8 cellular contexts compared by ENCODE assay signal in genomic region chr5:159456722-159457462, GRCh38.
A peak's percentile ranks its signal among the peaks of the same experiment; 100 is the strongest.
DNase-seq lines count a peak whose midpoint lies in the region; ATAC-seq, FAIRE-seq and TF ChIP-seq lines count a peak whose summit lies in the region.

No MANE protein-coding gene starts in this region.

- no peaks in the 10 kb centered on the region for H3K9me3 Mint-ChIP-seq in activated T-helper 17 cell treated with anti-CD3 and anti-CD28 coated beads, Interleukin-2, amount 50 U/mL, for 72 hours
- peaks cover 0 to 5% (median 0%) of the 10 kb centered on the region in 7 donors for H3K9me3 Mint-ChIP-seq in CD14-positive monocyte

- H3K4me1 Mint-ChIP-seq in activated T-helper 17 cell treated with anti-CD3 and anti-CD28 coated beads, Interleukin-2, amount 50 U/mL, for 72 hours = peaks cover 25% of the 10 kb centered on the region
- peaks cover 41% of the 10 kb centered on the region for H3K4me1 Mint-ChIP-seq in CD14-positive monocyte

- TF ChIP-seq CTCF in CD14-positive monocyte (IDR thresholded peaks at IDR 0.05) = no peak

- peak overlapping the region; percentile 4 for H3K4me3 Mint-ChIP-seq in activated T-helper 17 cell treated with anti-CD3 and anti-CD28 coated beads, Interleukin-2, amount 50 U/mL, for 72 hours
- H3K4me3 Mint-ChIP-seq in CD14-positive monocyte = peak overlapping the region in 1 of 2 donors; percentile 39

- peak; percentile 77 for ATAC-seq in GM19463 (IDR thresholded peaks at IDR 0.05; ENCODE audit: unreplicated experiment)
- ATAC-seq in HG03442 (IDR thresholded peaks at IDR 0.05; ENCODE audit: unreplicated experiment) = peak; percentile 79
- ATAC-seq in activated T-helper 17 cell treated with anti-CD3 and anti-CD28 coated beads, Interleukin-2, amount 50 U/mL, for 72 hours (replicated peaks) = peak; percentile 85
- no peak for ATAC-seq in sciatic nerve

- H3K27ac Mint-ChIP-seq in activated T-helper 17 cell treated with anti-CD3 and anti-CD28 coated beads, Interleukin-2, amount 50 U/mL, for 72 hours = peak overlapping the region; percentile 55
- H3K27ac Mint-ChIP-seq in CD14-positive monocyte = peak overlapping the region in 3 of 7 donors; percentile 3 to 73 (median 63)

- FAIRE-seq in frontal cortex (lab: Jason Lieb, UNC) = no peak

- H3K36me3 Mint-ChIP-seq in activated T-helper 17 cell treated with anti-CD3 and anti-CD28 coated beads, Interleukin-2, amount 50 U/mL, for 72 hours (ENCODE audit: low read depth) = no peaks in the 10 kb centered on the region
- no peaks in the 10 kb centered on the region for H3K36me3 Mint-ChIP-seq in CD14-positive monocyte

- H3K27me3 Mint-ChIP-seq in activated T-helper 17 cell treated with anti-CD3 and anti-CD28 coated beads, Interleukin-2, amount 50 U/mL, for 72 hours = peaks cover 14% of the 10 kb centered on the region
- peaks cover 11 to 24% (median 22%) of the 10 kb centered on the region in 3 donors for H3K27me3 Mint-ChIP-seq in CD14-positive monocyte (ENCODE audit: low read depth in 3 of 3)

- intact Hi-C loops in sciatic nerve (cut with DNase I) = no loop called here
- intact Hi-C loops in CD14-positive monocyte (cut with micrococcal nuclease) = loop anchor here in 1 of 2 donors (5.0 kb wide), 1 partner anchor 125 kb away; the partner anchor contains the start of gene IL12B

- DNase-seq in AG20443 (ENCODE audit: low spot score) = peak; percentile 40
- peak; percentile 81 for DNase-seq in stimulated activated CD4-positive, alpha-beta T cell treated with anti-CD3 and anti-CD28 coated beads, Interleukin-4, amount 100 ng/mL, for 24 hours
- no peak for DNase-seq in sciatic nerve (ENCODE audit: low spot score)
- DNase-seq in frontal cortex (ENCODE audit: low spot score in 2 of 2) = no peak
- DNase-seq in CD14-positive monocyte (ENCODE audit: low spot score) = no peak

Comparison
In these comparisons a context has a peak if more than half of its experiments do, and no peak if none do; other contexts are left out.
1. DNase-seq: peak in AG20443 (single experiment) and stimulated activated CD4-positive, alpha-beta T cell treated with anti-CD3 and anti-CD28 coated beads, Interleukin-4, amount 100 ng/mL, for 24 hours (single experiment); none in sciatic nerve (single experiment), frontal cortex (0 of 2) and CD14-positive monocyte (single experiment).